Comparison of ENCODE assay signal across 8 cellular contexts in genomic region chr14:100587248-100587762, GRCh38. TPM values are rescaled to one million over a fixed set of nuclear protein-coding genes. Genes with fewer than 3 reads are reported as not detected.
DNase-seq lines count a peak whose midpoint lies in the region; ATAC-seq, FAIRE-seq and TF ChIP-seq lines count a peak whose summit lies in the region.

Gene BEGAIN, minus strand, starts transcription at chr14:100587417. Its CDS starts 127 bp downstream, at chr14:100587290.

- H2AFZ ChIP-seq in mammary epithelial cell (ENCODE audit: low read depth, low read length) (peak within 1 kb of the TSS; percentile 83), mesenchymal stem cell (ENCODE audit: low read depth, low read length) (peak within 1 kb of the TSS; percentile 46)

- H3K9me3 ChIP-seq in mammary epithelial cell (replicated peaks; ENCODE audit: insufficient read depth, low read length) (no peaks in the 10 kb centered on the region), mesenchymal stem cell (ENCODE audit: control insufficient read depth, low read length) (no peaks in the 10 kb centered on the region), upper lobe of left lung (no peaks in the 10 kb centered on the region)

- peak within 1 kb of the TSS; percentile 42 for H3K27ac Mint-ChIP-seq in activated naive CD4-positive, alpha-beta T cell treated with anti-CD3 and anti-CD28 coated beads for 36 hours

- H3K4me1 ChIP-seq in mammary epithelial cell (ENCODE audit: insufficient read depth, low read length) (peaks cover 9% of the 10 kb centered on the region), mesenchymal stem cell (ENCODE audit: control insufficient read depth, insufficient read depth, low read depth, low read length) (peaks cover 16% of the 10 kb centered on the region), upper lobe of left lung (peaks cover 7 to 16% (median 8%) of the 10 kb centered on the region in 4 donors)

- no peaks in the 10 kb centered on the region for H3K36me3 Mint-ChIP-seq in activated naive CD4-positive, alpha-beta T cell treated with anti-CD3 and anti-CD28 coated beads for 36 hours (ENCODE audit: low read depth)

- H3K14ac ChIP-seq in mesenchymal stem cell (ENCODE audit: low read length in 2 of 2), result no peak within 1 kb of the TSS

- H4K8ac ChIP-seq in mesenchymal stem cell (ENCODE audit: low read length), result no peak within 1 kb of the TSS

- H3K18ac ChIP-seq in mesenchymal stem cell (ENCODE audit: low read depth in 1 of 2, low read length in 2 of 2), result no peak within 1 kb of the TSS

- intact Hi-C loops in activated naive CD4-positive, alpha-beta T cell treated with anti-CD3 and anti-CD28 coated beads for 36 hours (cut with micrococcal nuclease), result loop anchor here (1.0 to 5.0 kb wide), 2 partner anchors 40 to 53 kb away; no protein-coding TSS in a partner anchor
- intact Hi-C loops in mammary epithelial cell (cut with micrococcal nuclease), result loop anchor here (2.0 kb wide), 1 partner anchor 55 kb away; no protein-coding TSS in a partner anchor

- no peak within 1 kb of the TSS for H2AK5ac ChIP-seq in mesenchymal stem cell (ENCODE audit: low read length, severe bottlenecking)

- H2BK5ac ChIP-seq in mesenchymal stem cell (ENCODE audit: low read depth, low read length, poor library complexity, severe bottlenecking), result no peak within 1 kb of the TSS

- peaks cover 16% of the 10 kb centered on the region for H3K27me3 Mint-ChIP-seq in activated naive CD4-positive, alpha-beta T cell treated with anti-CD3 and anti-CD28 coated beads for 36 hours (ENCODE audit: low read depth)

- H4K91ac ChIP-seq in mesenchymal stem cell (ENCODE audit: low read length), result no peak within 1 kb of the TSS

- H3K9ac ChIP-seq in mammary epithelial cell (ENCODE audit: insufficient read depth, low read length), result peak within 1 kb of the TSS; percentile 0
- peak within 1 kb of the TSS; percentile 26 for H3K9ac ChIP-seq in mesenchymal stem cell (ENCODE audit: low read length)

- H3K4ac ChIP-seq in mesenchymal stem cell (ENCODE audit: low read depth in 1 of 2, low read length in 2 of 2), result no peak within 1 kb of the TSS

- TF ChIP-seq POLR2A in upper lobe of left lung (IDR thresholded peaks at IDR 0.05) (no peak), GM12892 (IDR thresholded peaks at IDR 0.05; ENCODE audit: low read depth, low read length) (no peak)

- peak within 1 kb of the TSS; percentile 33 for H2BK15ac ChIP-seq in mesenchymal stem cell (ENCODE audit: low read depth, poor library complexity, severe bottlenecking)

- DNase-seq in activated naive CD4-positive, alpha-beta T cell treated with anti-CD3 and anti-CD28 coated beads for 36 hours, result no peak
- DNase-seq in activated naive CD4-positive, alpha-beta T cell treated with anti-CD3 and anti-CD28 coated beads, Interleukin-2, amount 50 U/mL, for 16 hours, result no peak
- DNase-seq in mammary epithelial cell (no peak), mesenchymal stem cell (no peak), upper lobe of left lung (no peak), GM12892 (ENCODE audit: insufficient read length) (no peak), dermis blood vessel endothelial cell (no peak)

- H3K36me3 ChIP-seq in mammary epithelial cell (ENCODE audit: insufficient read depth, low read length) (no peaks in the 10 kb centered on the region), mesenchymal stem cell (ENCODE audit: control insufficient read depth in 1 of 2, insufficient read depth in 2 of 2, low read depth in 1 of 2, low read length in 2 of 2) (no peaks in the 10 kb centered on the region), upper lobe of left lung (no peaks in the 10 kb centered on the region)

- ATAC-seq in upper lobe of left lung (ENCODE audit: low FRiP score in 2 of 2), result no peak
- ATAC-seq in GM18858 (IDR thresholded peaks at IDR 0.05; ENCODE audit: unreplicated experiment), result no peak

- no peak for FAIRE-seq in GM12892 (lab: Jason Lieb, UNC)

- H3K27me3 ChIP-seq in mammary epithelial cell (ENCODE audit: insufficient read depth, low read length) (no peaks in the 10 kb centered on the region), mesenchymal stem cell (ENCODE audit: control insufficient read depth in 1 of 2, insufficient read depth in 1 of 2, low read length in 2 of 2) (peaks cover 29 to 74% of the 10 kb centered on the region in 2 experiments), upper lobe of left lung (peaks cover 0 to 30% (median 17%) of the 10 kb centered on the region in 4 donors)

- no CpG with 5 or more reads among the region's 66 CpGs for WGBS in mammary epithelial cell (ENCODE audit: low coverage, missing lambda C conversion rate)
- WGBS in mesenchymal stem cell, result 5% methylated on average over 24 of the region's 66 CpGs
- 6 to 8% methylated on average over 10 to 20 of the region's 66 CpGs for WGBS in upper lobe of left lung, 2 donors

- peak within 1 kb of the TSS; percentile 13 for H3K27ac ChIP-seq in mammary epithelial cell (ENCODE audit: insufficient read depth, low read depth, low read length)
- H3K27ac ChIP-seq in mesenchymal stem cell (ENCODE audit: low read length, poor library complexity, severe bottlenecking), result no peak within 1 kb of the TSS
- no peak within 1 kb of the TSS for H3K27ac ChIP-seq in upper lobe of left lung

- TF ChIP-seq EP300 in upper lobe of left lung (IDR thresholded peaks at IDR 0.05), result no peak

- H3K4me1 Mint-ChIP-seq in activated naive CD4-positive, alpha-beta T cell treated with anti-CD3 and anti-CD28 coated beads for 36 hours (ENCODE audit: low read depth), result no peaks in the 10 kb centered on the region

- dilution Hi-C loops in mammary epithelial cell (cut with HindIII; ENCODE audit: low sequenced_read_pairs), result no loop called here

- no peak within 1 kb of the TSS for H3K23ac ChIP-seq in mesenchymal stem cell (ENCODE audit: low read length in 2 of 2)

- no peaks in the 10 kb centered on the region for H4K20me1 ChIP-seq in mammary epithelial cell (ENCODE audit: insufficient read depth, low read length)

- H3K4me2 ChIP-seq in mammary epithelial cell (ENCODE audit: insufficient read depth, low read depth, low read length) (peak within 1 kb of the TSS; percentile 83), mesenchymal stem cell (ENCODE audit: low read length, poor library complexity, severe bottlenecking) (peak within 1 kb of the TSS; percentile 96)

- H3K9me3 Mint-ChIP-seq in activated naive CD4-positive, alpha-beta T cell treated with anti-CD3 and anti-CD28 coated beads for 36 hours, result no peaks in the 10 kb centered on the region

- H3K79me2 ChIP-seq in mammary epithelial cell (ENCODE audit: insufficient read depth, low read length), result no peaks in the 10 kb centered on the region

- in situ Hi-C loops in mammary epithelial cell (cut with MboI; ENCODE audit: low sequenced_read_pairs in 2 of 2), result no loop called here

- TF ChIP-seq CTCF in mammary epithelial cell (conservative IDR thresholded peaks at IDR 0.05 in 1 of 2, IDR thresholded peaks at IDR 0.05 in 1 of 2; ENCODE audit: extremely low read depth in 1 of 2, insufficient read depth in 1 of 2, low read depth in 1 of 2, low read length in 2 of 2) (no peak), upper lobe of left lung (IDR thresholded peaks at IDR 0.05) (no peak)

- CTCF ChIA-PET in activated naive CD4-positive, alpha-beta T cell treated with anti-CD3 and anti-CD28 coated beads for 36 hours (lab: Charles Lee), result interaction anchor here (1.9 kb wide), 1 partner anchor 58 kb away, joined by 9 read pairs; no protein-coding TSS in a partner anchor
- CTCF ChIA-PET in mammary epithelial cell (lab: Charles Lee; ENCODE audit: low non-redundant PET), result no interaction called here

- H2BK120ac ChIP-seq in mesenchymal stem cell (ENCODE audit: low read depth, low read length), result no peak within 1 kb of the TSS

- BruUV-seq in mammary epithelial cell (replicated peaks; lab: Mats Ljungman, UMichigan), result no TSS peak

- H3K4me3 Mint-ChIP-seq in activated naive CD4-positive, alpha-beta T cell treated with anti-CD3 and anti-CD28 coated beads for 36 hours, result peak within 1 kb of the TSS; percentile 76

- H2BK12ac ChIP-seq in mesenchymal stem cell (ENCODE audit: low read length in 2 of 2), result no peak within 1 kb of the TSS

- H3K4me3 ChIP-seq in mammary epithelial cell (replicated peaks in 1 of 3; ENCODE audit: insufficient read depth in 1 of 3, low read depth in 2 of 3, low read length in 3 of 3) (peak within 1 kb of the TSS; percentile 48 to 65 (median 60)), mesenchymal stem cell (ENCODE audit: insufficient read depth in 1 of 2, low read depth in 1 of 2, low read length in 2 of 2) (peak within 1 kb of the TSS; percentile 70), upper lobe of left lung (peak within 1 kb of the TSS; percentile 22 to 61 (median 49))

- H3K79me1 ChIP-seq in mesenchymal stem cell (replicated peaks; ENCODE audit: low read length, poor library complexity, severe bottlenecking), result no peaks in the 10 kb centered on the region

RNA-seq across cellular contexts. Expression of gene BEGAIN, which starts in this region (rescaled TPM):
- total RNA-seq in activated naive CD4-positive, alpha-beta T cell treated with anti-CD3 and anti-CD28 coated beads for 36 hours, result 1 to 10 TPM; 5.0 to 5.6 TPM
- 1 to 10 TPM; 3.7 to 6.8 TPM for total RNA-seq in mammary epithelial cell
- polyA plus RNA-seq in mammary epithelial cell, result 1.7 TPM
- polyA minus RNA-seq in mammary epithelial cell, result not detected
- 0.15 TPM for polyA plus RNA-seq in mesenchymal stem cell (2013, experiment 1 of 2)
- 0.11 TPM for polyA plus RNA-seq in mesenchymal stem cell (2013, experiment 2 of 2)
- total RNA-seq in upper lobe of left lung, result 1 to 10 TPM in 3 of 6 donors, under 1 TPM in 3; under 0.01 to 2.0 (median 0.88) TPM
- polyA plus RNA-seq in GM12892 (2012; ENCODE audit: missing spikeins), result not detected
- 0.17 and 0.37 TPM in 2 replicates for total RNA-seq in dermis blood vessel endothelial cell
